ENCODE assay signal across 24 cellular contexts in genomic region chr9:135165756-135166519, GRCh38.
"Had no signal": no experiment of that assay in that cellular context is flagged by ENCODE, and none has a peak within 500 bp of the region (broad histone marks: within the 10 kb centered on the region; RNA-seq: fewer than 3 reads in every experiment).

No MANE protein-coding gene starts in this region.

- H3K27ac Mint-ChIP-seq: activated B cell treated with CpG ODN at 0.5 μM for 24 hours; activated CD4-positive, alpha-beta T cell treated with anti-CD3 and anti-CD28 coated beads for 36 hours; activated naive CD4-positive, alpha-beta T cell treated with anti-CD3 and anti-CD28 coated beads, Interleukin-2, amount 50 U/mL, for 72 hours; activated T-cell treated with anti-CD3 and anti-CD28 coated beads, Interleukin-2, amount 50 U/mL, for 24 hours; activated T-helper 17 cell treated with anti-CD3 and anti-CD28 coated beads, Interleukin-2, amount 50 U/mL, for 72 hours; endodermal cell; naive thymus-derived CD8-positive, alpha-beta T cell; T-helper 17 cell had no signal

- H3K4me1 Mint-ChIP-seq: activated B cell treated with CpG ODN at 0.5 μM for 24 hours; activated CD4-positive, alpha-beta T cell treated with anti-CD3 and anti-CD28 coated beads for 36 hours; activated T-helper 17 cell treated with anti-CD3 and anti-CD28 coated beads, Interleukin-2, amount 50 U/mL, for 72 hours; naive thymus-derived CD8-positive, alpha-beta T cell; T-helper 17 cell had no signal

- H3K4me3 ChIP-seq: ascending aorta, esophagus squamous epithelium, gastrocnemius medialis, lower lobe of right lung, ovary, psoas muscle, tibial nerve had no signal

- H3K4me1 ChIP-seq: ascending aorta, esophagus squamous epithelium, gastrocnemius medialis, lower lobe of right lung, psoas muscle, tibial nerve had no signal

- H3K27ac ChIP-seq: ascending aorta, brain microvascular endothelial cell, esophagus squamous epithelium, gastrocnemius medialis, lower lobe of right lung, ovary, psoas muscle, tibial nerve had no signal

- ATAC-seq: activated CD4-positive, alpha-beta T cell treated with anti-CD3 and anti-CD28 coated beads for 36 hours; activated naive CD4-positive, alpha-beta T cell treated with anti-CD3 and anti-CD28 coated beads, Interleukin-2, amount 50 U/mL, for 72 hours; activated T-helper 17 cell treated with anti-CD3 and anti-CD28 coated beads, Interleukin-2, amount 50 U/mL, for 72 hours; gastrocnemius medialis; left lobe of liver; lower lobe of right lung; naive thymus-derived CD8-positive, alpha-beta T cell; psoas muscle; right cardiac atrium; T-helper 17 cell had no signal

- H3K9me3 ChIP-seq: ascending aorta, esophagus squamous epithelium, gastrocnemius medialis, lower lobe of right lung, ovary, psoas muscle, tibial nerve had no signal

- H3K4me3 Mint-ChIP-seq: activated B cell treated with CpG ODN at 0.5 μM for 24 hours; activated CD4-positive, alpha-beta T cell treated with anti-CD3 and anti-CD28 coated beads for 36 hours; activated T-cell treated with anti-CD3 and anti-CD28 coated beads, Interleukin-2, amount 50 U/mL, for 24 hours; activated T-helper 17 cell treated with anti-CD3 and anti-CD28 coated beads, Interleukin-2, amount 50 U/mL, for 72 hours; endodermal cell; naive thymus-derived CD8-positive, alpha-beta T cell; T-helper 17 cell had no signal

- H3K27me3 ChIP-seq: ascending aorta, brain microvascular endothelial cell, ovary had no signal

- DNase-seq: activated B cell treated with CpG ODN at 0.5 μM for 24 hours; activated CD4-positive, alpha-beta T cell treated with anti-CD3 and anti-CD28 coated beads for 36 hours; activated CD4-positive, alpha-beta T cell treated with anti-CD3 and anti-CD28 coated beads, Interleukin-2, amount 50 U/mL, for 4 hours; activated CD8-positive, alpha-beta memory T cell treated with anti-CD3 and anti-CD28 coated beads for 24 hours; activated CD8-positive, alpha-beta memory T cell treated with anti-CD3 and anti-CD28 coated beads, Interleukin-2, amount 50 U/mL, for 4 hours; activated T-cell treated with anti-CD3 and anti-CD28 coated beads, Interleukin-2, amount 50 U/mL, for 24 hours; brain microvascular endothelial cell; central memory CD4-positive, alpha-beta T cell; endodermal cell; esophagus squamous epithelium; gastrocnemius medialis; lower lobe of right lung; naive thymus-derived CD8-positive, alpha-beta T cell; ovary; psoas muscle; right cardiac atrium; stimulated activated CD4-positive, alpha-beta T cell treated with anti-CD3 and anti-CD28 coated beads, Interleukin-4, amount 100 ng/mL, for 24 hours; stimulated activated naive CD4-positive, alpha-beta T cell treated with Interleukin-2 at 50 U/mL for 16 hours; T-helper 17 cell had no signal

- H3K9me3 Mint-ChIP-seq: activated B cell treated with CpG ODN at 0.5 μM for 24 hours; activated T-cell treated with anti-CD3 and anti-CD28 coated beads, Interleukin-2, amount 50 U/mL, for 24 hours; activated T-helper 17 cell treated with anti-CD3 and anti-CD28 coated beads, Interleukin-2, amount 50 U/mL, for 72 hours; endodermal cell had no signal

- H3K36me3 ChIP-seq: ascending aorta, brain microvascular endothelial cell, esophagus squamous epithelium, gastrocnemius medialis, lower lobe of right lung, ovary, tibial nerve had no signal

- H3K36me3 Mint-ChIP-seq: activated naive CD4-positive, alpha-beta T cell treated with anti-CD3 and anti-CD28 coated beads, Interleukin-2, amount 50 U/mL, for 72 hours; naive thymus-derived CD8-positive, alpha-beta T cell had no signal
